19 cellular contexts compared by ENCODE assay signal in genomic region chr20:59157064-59157463, GRCh38. TPM values are rescaled to one million over a fixed set of nuclear protein-coding genes. Genes with fewer than 3 reads are reported as not detected.
"Had no signal": no experiment of that assay in that cellular context is flagged by ENCODE, and none has a peak within 500 bp of the region (broad histone marks: within the 10 kb centered on the region; RNA-seq: fewer than 3 reads in every experiment).

No MANE protein-coding gene starts in this region.

- H3K4me3 Mint-ChIP-seq: neural progenitor cell had no signal

- H3K36me3 ChIP-seq: neural progenitor cell, right lobe of liver, thoracic aorta, upper lobe of right lung had no signal

- H3K27ac Mint-ChIP-seq: neural progenitor cell had no signal

- H3K36me3 Mint-ChIP-seq: neural progenitor cell had no signal

- H3K4me3 ChIP-seq: dorsolateral prefrontal cortex, neural progenitor cell, psoas muscle, right lobe of liver, smooth muscle cell, thoracic aorta, upper lobe of right lung had no signal

- H3K27me3 ChIP-seq: dorsolateral prefrontal cortex, neural progenitor cell, upper lobe of right lung had no signal

- H3K9me3 ChIP-seq: psoas muscle, right lobe of liver, thoracic aorta, upper lobe of right lung had no signal

- DNase-seq: activated CD4-positive, CD25-positive, alpha-beta regulatory T cell; activated gamma-delta T cell treated with Interleukin-2 at 50 U/mL for 16 hours; amniotic stem cell; dorsolateral prefrontal cortex; midbrain; psoas muscle; right lobe of liver; SHP77 treated with DMSO at 0.1 percent for 48 hours; stimulated activated CD4-positive, alpha-beta T cell treated with anti-CD3 and anti-CD28 coated beads, Interleukin-4, amount 100 ng/mL, for 4 hours; stimulated activated CD8-positive, alpha-beta memory T cell treated with anti-CD3 and anti-CD28 coated beads, Interleukin-4, amount 100 ng/mL, for 48 hours; upper lobe of right lung had no signal

- H3K27ac ChIP-seq: dorsolateral prefrontal cortex, neural progenitor cell, psoas muscle, right lobe of liver, thoracic aorta, upper lobe of right lung had no signal

- ATAC-seq: esophagus mucosa, left lobe of liver, psoas muscle, right lobe of liver, SK-N-SH treated with all-trans-retinoic acid at 6 μM for 48 hours, upper lobe of right lung had no signal

RNA-seq across cellular contexts. Expression of gene ZNF831, which starts 6.6 kb away (rescaled TPM):
- total RNA-seq: myocyte, osteocyte, smooth muscle cell had no signal
- polyA plus RNA-seq: smooth muscle cell had no signal
